Comparison of ENCODE assay signal across 9 cellular contexts in the genomic region with DNA sequence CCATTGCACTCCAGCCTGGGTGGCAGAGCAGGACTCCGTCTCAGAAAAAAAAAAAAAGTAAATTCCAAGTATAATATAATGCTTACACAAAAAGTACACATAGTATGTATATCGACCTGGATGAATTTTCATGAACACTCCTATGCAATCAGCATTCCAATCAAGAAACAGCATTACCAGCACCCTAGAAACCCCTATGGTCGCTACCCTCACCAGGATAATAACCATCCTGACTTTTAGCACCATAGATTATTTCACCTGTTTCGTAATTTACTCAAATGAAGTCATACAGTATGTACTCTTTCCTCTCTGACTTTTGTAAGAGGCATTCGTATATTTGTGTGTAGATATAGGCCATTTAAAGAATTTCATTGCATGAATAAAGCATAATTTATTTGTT. TPM values are rescaled to one million over a fixed set of nuclear protein-coding genes. Genes with fewer than 3 reads are reported as not detected.
"Had no signal": no experiment of that assay in that cellular context is flagged by ENCODE, and none has a peak within 500 bp of the region (broad histone marks: within the 10 kb centered on the region; RNA-seq: fewer than 3 reads in every experiment).

No MANE protein-coding gene starts in this region.

- DNase-seq: GDM1, GF-D8 had no signal

- FAIRE-seq: G401.6, GM12878, GM12891, GM12892, GM18507, GM19239 had no signal

- ATAC-seq: GM12878 had no signal

- H3K4me3 ChIP-seq: GM12878 had no signal

RNA-seq across cellular contexts. Expression of gene PCDH8, which starts 47.6 kb away (rescaled TPM):
- total RNA-seq: G401 had no signal
